Comparison of ENCODE assay signal across 1 cellular context in the genomic region with DNA sequence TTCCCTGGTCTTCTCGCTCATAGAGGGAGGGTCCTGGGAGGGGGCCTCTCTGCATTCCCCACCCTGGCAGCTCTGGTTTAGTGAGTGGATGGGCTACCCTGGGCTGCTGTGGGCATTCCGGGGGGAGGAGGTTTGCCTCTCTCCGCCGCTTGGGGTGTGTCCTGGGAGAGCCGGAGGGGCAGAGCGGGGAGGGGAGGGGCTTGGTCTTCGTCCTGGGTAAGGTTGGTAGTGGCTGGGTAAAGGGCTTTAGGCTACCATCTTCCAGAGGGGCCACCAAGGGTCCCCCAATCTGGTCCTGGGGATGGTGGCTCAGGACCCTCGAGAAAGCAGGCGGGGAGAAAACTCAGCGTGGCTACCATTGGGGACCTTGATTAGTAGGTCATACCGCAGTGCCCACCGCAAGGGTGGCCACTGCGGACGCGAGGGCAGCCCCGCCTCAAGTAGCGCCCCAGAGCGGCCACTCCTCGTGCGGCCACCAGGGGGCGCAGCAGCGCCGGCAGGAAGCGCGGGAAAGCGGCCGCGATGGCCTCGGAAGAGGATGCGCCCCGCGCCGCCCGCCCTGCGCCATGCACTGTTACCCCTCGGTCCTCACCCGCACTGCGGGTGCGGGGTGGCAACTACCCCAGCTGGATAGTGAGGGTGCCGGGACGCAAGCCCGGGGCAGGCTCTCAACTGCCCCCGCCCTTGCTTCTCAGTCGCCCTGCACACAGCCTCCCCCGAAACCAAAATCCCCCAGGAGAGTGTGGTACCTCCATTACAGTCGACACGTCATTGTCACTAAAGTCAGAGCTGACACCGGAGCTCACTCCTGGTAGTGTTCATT.
TF ChIP-seq lines count a peak whose summit lies in the region.

No MANE protein-coding gene starts in this region.

TF ChIP-seq in K562, 482 proteins besides CTCF, POLR2A, EP300 and RAD21 (continued from another document):
- no peak for TF ChIP-seq ZBTB5 (IDR thresholded peaks at IDR 0.05)
- peak; percentile 56; the same call in 1 of the 2 replicates for TF ChIP-seq MTA3 (IDR thresholded peaks at IDR 0.05; ENCODE audit: borderline replicate concordance)
- TF ChIP-seq HSF4 (CRISPR knock-in tag; IDR thresholded peaks at IDR 0.05; ENCODE audit: borderline replicate concordance): no peak
- peak; percentile 48; the same call in 1 of the 2 replicates for TF ChIP-seq NR2C2 (CRISPR knock-in tag; IDR thresholded peaks at IDR 0.05)
- TF ChIP-seq NR2C2 (tag; IDR thresholded peaks at IDR 0.05): no peak
- TF ChIP-seq ZFP30 (CRISPR knock-in tag; IDR thresholded peaks at IDR 0.05; ENCODE audit: borderline replicate concordance): no peak
- TF ChIP-seq FOXP1 (CRISPR knock-in tag; IDR thresholded peaks at IDR 0.05): 0 out of 2 replicates have a peak, but pooled peaks have one; percentile 50
- TF ChIP-seq JUN (IDR thresholded peaks at IDR 0.05; ENCODE audit: borderline replicate concordance, low read depth, low read length): no peak
- no peak for TF ChIP-seq JUN (CRISPR knock-in tag; IDR thresholded peaks at IDR 0.05; ENCODE audit: borderline replicate concordance)
- TF ChIP-seq DNMT1 (IDR thresholded peaks at IDR 0.05): no peak
- TF ChIP-seq, protein P1, sequence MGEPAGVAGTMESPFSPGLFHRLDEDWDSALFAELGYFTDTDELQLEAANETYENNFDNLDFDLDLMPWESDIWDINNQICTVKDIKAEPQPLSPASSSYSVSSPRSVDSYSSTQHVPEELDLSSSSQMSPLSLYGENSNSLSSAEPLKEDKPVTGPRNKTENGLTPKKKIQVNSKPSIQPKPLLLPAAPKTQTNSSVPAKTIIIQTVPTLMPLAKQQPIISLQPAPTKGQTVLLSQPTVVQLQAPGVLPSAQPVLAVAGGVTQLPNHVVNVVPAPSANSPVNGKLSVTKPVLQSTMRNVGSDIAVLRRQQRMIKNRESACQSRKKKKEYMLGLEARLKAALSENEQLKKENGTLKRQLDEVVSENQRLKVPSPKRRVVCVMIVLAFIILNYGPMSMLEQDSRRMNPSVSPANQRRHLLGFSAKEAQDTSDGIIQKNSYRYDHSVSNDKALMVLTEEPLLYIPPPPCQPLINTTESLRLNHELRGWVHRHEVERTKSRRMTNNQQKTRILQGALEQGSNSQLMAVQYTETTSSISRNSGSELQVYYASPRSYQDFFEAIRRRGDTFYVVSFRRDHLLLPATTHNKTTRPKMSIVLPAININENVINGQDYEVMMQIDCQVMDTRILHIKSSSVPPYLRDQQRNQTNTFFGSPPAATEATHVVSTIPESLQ (CRISPR knock-in tag; IDR thresholded peaks at IDR 0.05): peak; percentile 68; the same call in 1 of the 2 replicates
- no peak for TF ChIP-seq SNAPC5 (CRISPR knock-in tag; IDR thresholded peaks at IDR 0.05)
- peak; percentile 44; the same call in 1 of the 2 replicates for TF ChIP-seq KLF16 (IDR thresholded peaks at IDR 0.05)
- TF ChIP-seq ZBTB7A (IDR thresholded peaks at IDR 0.05; ENCODE audit: borderline replicate concordance, control insufficient read depth, low read depth, low read length): 0 out of 2 replicates have a peak, but pooled peaks have one; percentile 21
- peak in 1 of 2 experiments; percentile 81; a peak in 1 of 3 replicates for TF ChIP-seq CBX3 (IDR thresholded peaks at IDR 0.05; ENCODE audit: borderline replicate concordance in 1 of 2, low read length in 2 of 2)
- no peak for TF ChIP-seq ID3 (CRISPR knock-in tag; IDR thresholded peaks at IDR 0.05)
- TF ChIP-seq ID3 (tag; IDR thresholded peaks at IDR 0.05): peak; percentile 58; the same call in 1 of the 2 replicates
- no peak for TF ChIP-seq YBX1 (IDR thresholded peaks at IDR 0.05)
- peak; percentile 80 for TF ChIP-seq HMGN3 (IDR thresholded peaks at IDR 0.05; ENCODE audit: borderline replicate concordance, extremely low read depth, insufficient read length, low read depth, low read length)
- TF ChIP-seq RBFOX2 (IDR thresholded peaks at IDR 0.05; ENCODE audit: low read depth, low read length): 0 out of 2 replicates have a peak, but pooled peaks have one; percentile 44
- TF ChIP-seq ZNF175 (CRISPR knock-in tag; IDR thresholded peaks at IDR 0.05; ENCODE audit: low read depth): no peak
- TF ChIP-seq, protein P2, sequence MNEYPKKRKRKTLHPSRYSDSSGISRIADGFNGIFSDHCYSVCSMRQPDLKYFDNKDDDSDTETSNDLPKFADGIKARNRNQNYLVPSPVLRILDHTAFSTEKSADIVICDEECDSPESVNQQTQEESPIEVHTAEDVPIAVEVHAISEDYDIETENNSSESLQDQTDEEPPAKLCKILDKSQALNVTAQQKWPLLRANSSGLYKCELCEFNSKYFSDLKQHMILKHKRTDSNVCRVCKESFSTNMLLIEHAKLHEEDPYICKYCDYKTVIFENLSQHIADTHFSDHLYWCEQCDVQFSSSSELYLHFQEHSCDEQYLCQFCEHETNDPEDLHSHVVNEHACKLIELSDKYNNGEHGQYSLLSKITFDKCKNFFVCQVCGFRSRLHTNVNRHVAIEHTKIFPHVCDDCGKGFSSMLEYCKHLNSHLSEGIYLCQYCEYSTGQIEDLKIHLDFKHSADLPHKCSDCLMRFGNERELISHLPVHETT (CRISPR knock-in tag; conservative IDR thresholded peaks at IDR 0.05 in 1 of 2, IDR thresholded peaks at IDR 0.05 in 1 of 2): no peak
- TF ChIP-seq E2F4 (CRISPR knock-in tag; IDR thresholded peaks at IDR 0.05; ENCODE audit: low read depth): peak; percentile 92
- no peak for TF ChIP-seq HIVEP1 (CRISPR knock-in tag; IDR thresholded peaks at IDR 0.05)
- TF ChIP-seq PTRF (tag; IDR thresholded peaks at IDR 0.05): no peak
- peak; percentile 50; the same call in 1 of the 2 replicates for TF ChIP-seq ZNF384 (IDR thresholded peaks at IDR 0.05; ENCODE audit: low read depth, low read length)
- TF ChIP-seq, protein P3, sequence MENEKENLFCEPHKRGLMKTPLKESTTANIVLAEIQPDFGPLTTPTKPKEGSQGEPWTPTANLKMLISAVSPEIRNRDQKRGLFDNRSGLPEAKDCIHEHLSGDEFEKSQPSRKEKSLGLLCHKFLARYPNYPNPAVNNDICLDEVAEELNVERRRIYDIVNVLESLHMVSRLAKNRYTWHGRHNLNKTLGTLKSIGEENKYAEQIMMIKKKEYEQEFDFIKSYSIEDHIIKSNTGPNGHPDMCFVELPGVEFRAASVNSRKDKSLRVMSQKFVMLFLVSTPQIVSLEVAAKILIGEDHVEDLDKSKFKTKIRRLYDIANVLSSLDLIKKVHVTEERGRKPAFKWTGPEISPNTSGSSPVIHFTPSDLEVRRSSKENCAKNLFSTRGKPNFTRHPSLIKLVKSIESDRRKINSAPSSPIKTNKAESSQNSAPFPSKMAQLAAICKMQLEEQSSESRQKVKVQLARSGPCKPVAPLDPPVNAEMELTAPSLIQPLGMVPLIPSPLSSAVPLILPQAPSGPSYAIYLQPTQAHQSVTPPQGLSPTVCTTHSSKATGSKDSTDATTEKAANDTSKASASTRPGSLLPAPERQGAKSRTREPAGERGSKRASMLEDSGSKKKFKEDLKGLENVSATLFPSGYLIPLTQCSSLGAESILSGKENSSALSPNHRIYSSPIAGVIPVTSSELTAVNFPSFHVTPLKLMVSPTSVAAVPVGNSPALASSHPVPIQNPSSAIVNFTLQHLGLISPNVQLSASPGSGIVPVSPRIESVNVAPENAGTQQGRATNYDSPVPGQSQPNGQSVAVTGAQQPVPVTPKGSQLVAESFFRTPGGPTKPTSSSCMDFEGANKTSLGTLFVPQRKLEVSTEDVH (IDR thresholded peaks at IDR 0.05; ENCODE audit: low read depth, partially characterized antibody): peak; percentile 96
- no peak for TF ChIP-seq NR4A1 (CRISPR knock-in tag; IDR thresholded peaks at IDR 0.05)
- TF ChIP-seq NR4A1 (tag; IDR thresholded peaks at IDR 0.05): peak; percentile 67; the same call in 1 of the 2 replicates
- TF ChIP-seq, protein P4, sequence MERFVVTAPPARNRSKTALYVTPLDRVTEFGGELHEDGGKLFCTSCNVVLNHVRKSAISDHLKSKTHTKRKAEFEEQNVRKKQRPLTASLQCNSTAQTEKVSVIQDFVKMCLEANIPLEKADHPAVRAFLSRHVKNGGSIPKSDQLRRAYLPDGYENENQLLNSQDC (CRISPR knock-in tag; IDR thresholded peaks at IDR 0.05): no peak
- TF ChIP-seq KDM2B (CRISPR knock-in tag; IDR thresholded peaks at IDR 0.05): no peak
- peak; percentile 92 for TF ChIP-seq E2F1 (CRISPR knock-in tag; IDR thresholded peaks at IDR 0.05)
- TF ChIP-seq ATF7 (IDR thresholded peaks at IDR 0.05): peak; percentile 42; the same call in 1 of the 2 replicates
- peak; percentile 58; the same call in 1 of the 2 replicates for TF ChIP-seq ETV1 (tag; conservative IDR thresholded peaks at IDR 0.05; ENCODE audit: low read depth)
- TF ChIP-seq ZNF511 (CRISPR knock-in tag; IDR thresholded peaks at IDR 0.05): peak; percentile 87; the same call in 1 of the 2 replicates
- peak; percentile 58 for TF ChIP-seq DEAF1 (CRISPR knock-in tag; IDR thresholded peaks at IDR 0.05)
- TF ChIP-seq CXXC5 (CRISPR knock-in tag; IDR thresholded peaks at IDR 0.05): peak; percentile 90
- TF ChIP-seq MAZ (CRISPR knock-in tag; conservative IDR thresholded peaks at IDR 0.05 in 1 of 2, IDR thresholded peaks at IDR 0.05 in 1 of 2): peak; percentile 77 to 78
TF ChIP-seq in K562: peak in this region for 83.
